ENCODE assay signal across 8 cellular contexts in the genomic region with DNA sequence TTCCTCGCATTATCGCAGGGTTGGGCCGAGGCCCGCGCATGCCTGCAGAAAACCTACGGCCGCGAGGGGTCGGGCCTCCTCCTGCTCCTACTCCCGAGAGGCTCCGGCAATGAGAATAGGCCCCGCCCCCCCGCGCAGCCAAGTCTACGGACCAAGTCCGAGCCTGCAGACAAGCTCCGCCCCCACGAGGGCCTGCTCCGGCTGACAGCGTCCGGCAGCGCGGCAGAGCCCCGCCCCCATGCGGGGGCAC.
DNase-seq lines count a peak whose midpoint lies in the region; ATAC-seq and TF ChIP-seq lines count a peak whose summit lies in the region.

No MANE protein-coding gene starts in this region.

- TF ChIP-seq CTCF in GM13977 (IDR thresholded peaks at IDR 0.05; ENCODE audit: extremely low read depth, insufficient read depth, missing control alignments), result peak; percentile 10

- in situ Hi-C loops in GM13977 (cut with MboI; ENCODE audit: low pct_unique_long_range_greater_than_20kb, low sequenced_read_pairs, unreplicated experiment), result no loop called here

- DNase-seq in GM13977 (ENCODE audit: low spot score) (no peak), NCI-H345 (lab: John Stamatoyannopoulos, UW) (peak; percentile 100), cerebellar nuclear complex (lab: John Stamatoyannopoulos, UW) (peak; percentile 98 to 99), iris pigment epithelial cell (ENCODE audit: low read depth) (peak; percentile 100), RPMI8226 (no peak)
- DNase-seq in activated CD4-positive, alpha-beta T cell treated with anti-CD3 and anti-CD28 coated beads for 1 hour, result peak; percentile 99
- DNase-seq in stimulated activated CD4-positive, alpha-beta T cell treated with anti-CD3 and anti-CD28 coated beads, Interleukin-12 subunit alpha, Interleukin-12 subunit beta, amount 100 ng/mL, for 48 hours (ENCODE audit: low read depth in 2 of 3, low spot score in 1 of 3), result peak; percentile 100

- ATAC-seq in HG03135 (IDR thresholded peaks at IDR 0.05; ENCODE audit: unreplicated experiment), result peak; percentile 72

Comparison
In these comparisons a context has a peak if more than half of its experiments do, and no peak if none do; other contexts are left out.
1. DNase-seq: peak in NCI-H345 (single experiment), activated CD4-positive, alpha-beta T cell treated with anti-CD3 and anti-CD28 coated beads for 1 hour (single experiment), cerebellar nuclear complex (2 of 2), iris pigment epithelial cell (single experiment) and stimulated activated CD4-positive, alpha-beta T cell treated with anti-CD3 and anti-CD28 coated beads, Interleukin-12 subunit alpha, Interleukin-12 subunit beta, amount 100 ng/mL, for 48 hours (3 of 3); none in GM13977 (single experiment) and RPMI8226 (single experiment).